Comparison of ENCODE assay signal across 12 cellular contexts in genomic region chr4:77927991-77928925, GRCh38.
DNase-seq lines count a peak whose midpoint lies in the region; ATAC-seq, FAIRE-seq and TF ChIP-seq lines count a peak whose summit lies in the region.
"Had no signal": no experiment of that assay in that cellular context is flagged by ENCODE, and none has a peak within 500 bp of the region (broad histone marks: within the 10 kb centered on the region; RNA-seq: fewer than 3 reads in every experiment).

No MANE protein-coding gene starts in this region.

- peaks cover 18% of the 10 kb centered on the region for H3K36me3 Mint-ChIP-seq in endodermal cell (ENCODE audit: low read depth)

- no peak overlapping the region for H3K9ac ChIP-seq in skeletal muscle satellite cell (ENCODE audit: low read depth, low read length)
- no peak overlapping the region for H3K9ac ChIP-seq in endodermal cell (ENCODE audit: extremely low read depth, low read length, poor library complexity, severe bottlenecking)

- no peak for TF ChIP-seq CTCF in fibroblast of mammary gland (conservative IDR thresholded peaks at IDR 0.05; ENCODE audit: control insufficient read depth, insufficient read depth, low read depth, low read length)
- TF ChIP-seq CTCF in endodermal cell (conservative IDR thresholded peaks at IDR 0.05) = no peak

- H3K4me3 ChIP-seq in fibroblast of mammary gland (ENCODE audit: control insufficient read depth, low read depth, low read length) = no peak overlapping the region
- H3K4me3 ChIP-seq in skeletal muscle satellite cell (ENCODE audit: low read length) = no peak overlapping the region
- H3K4me3 ChIP-seq in endodermal cell (ENCODE audit: low read length) = no peak overlapping the region

- peak overlapping the region; percentile 19 for H3K4me2 ChIP-seq in skeletal muscle satellite cell (ENCODE audit: low read length)

- no peak for FAIRE-seq in urothelium cell line (lab: Jason Lieb, UNC)

- 87 to 100% methylated on average over 1 of the region's 1 CpG for WGBS in endodermal cell (ENCODE audit: insufficient coverage in 1 of 2, insufficient read length in 1 of 2), 2 experiments

- DNase-seq in NCI-H2196 (lab: John Stamatoyannopoulos, UW; ENCODE audit: unreplicated experiment) (peak; percentile 31), NCI-H2196 treated with DMSO at 0.1 percent for 48 hours (lab: John Stamatoyannopoulos, UW; ENCODE audit: unreplicated experiment) (no peak), NCI-H748 treated with DMSO at 0.1 percent for 48 hours (lab: John Stamatoyannopoulos, UW) (peak; percentile 74), fibroblast of mammary gland (ENCODE audit: low read depth) (peak; percentile 61), Right ventricle myocardium inferior (ENCODE audit: missing footprints) (no peak), urothelium cell line (ENCODE audit: low spot score) (no peak), endodermal cell (no peak)
- DNase-seq: activated gamma-delta T cell treated with Interleukin-2 at 50 U/mL for 16 hours, islet precursor cell, nucleus accumbens had no signal

- peaks cover 2% of the 10 kb centered on the region for H3K9me3 Mint-ChIP-seq in endodermal cell
- H3K9me3 Mint-ChIP-seq: type B pancreatic cell had no signal

- no peak overlapping the region for H3K4me3 Mint-ChIP-seq in endodermal cell
- H3K4me3 Mint-ChIP-seq: type B pancreatic cell had no signal

- ATAC-seq in Right ventricle myocardium inferior = no peak

- intact Hi-C loops in Right ventricle myocardium inferior (cut with DNase I) = no loop called here

- no peak overlapping the region for H3K27ac ChIP-seq in endodermal cell (ENCODE audit: low read depth, low read length)

- H3K36me3 ChIP-seq in skeletal muscle satellite cell (ENCODE audit: insufficient read depth, low read length) (peaks cover 3% of the 10 kb centered on the region), endodermal cell (ENCODE audit: control insufficient read depth, insufficient read depth, low read length) (peaks cover 14% of the 10 kb centered on the region)

- H3K27me3 ChIP-seq in skeletal muscle satellite cell (ENCODE audit: control insufficient read depth, insufficient read depth, low read length) = no peaks in the 10 kb centered on the region
- H3K27me3 ChIP-seq in endodermal cell (ENCODE audit: control insufficient read depth, insufficient read depth, low read length, poor library complexity, severe bottlenecking) = no peaks in the 10 kb centered on the region

- H3K4me1 Mint-ChIP-seq in endodermal cell = peaks cover 1% of the 10 kb centered on the region

- H3K27ac Mint-ChIP-seq in endodermal cell = no peak overlapping the region
- H3K27ac Mint-ChIP-seq: type B pancreatic cell had no signal

- H3K4me1 ChIP-seq in skeletal muscle satellite cell (ENCODE audit: control insufficient read depth, insufficient read depth, low read length) (peaks cover 31% of the 10 kb centered on the region), endodermal cell (ENCODE audit: control insufficient read depth, insufficient read depth, low read length) (no peaks in the 10 kb centered on the region)

- H3K27me3 Mint-ChIP-seq in endodermal cell (ENCODE audit: insufficient read depth) = no peaks in the 10 kb centered on the region
- H3K27me3 Mint-ChIP-seq: type B pancreatic cell had no signal

- H3K9me3 ChIP-seq in skeletal muscle satellite cell (replicated peaks; ENCODE audit: low read length) (no peaks in the 10 kb centered on the region), endodermal cell (ENCODE audit: control insufficient read depth, low read length) (no peaks in the 10 kb centered on the region)

Comparison
In these comparisons a context has a peak if more than half of its experiments do, and no peak if none do; other contexts are left out.
1. DNase-seq: peak in NCI-H2196 (single experiment), NCI-H748 treated with DMSO at 0.1 percent for 48 hours (single experiment) and fibroblast of mammary gland (single experiment); none in NCI-H2196 treated with DMSO at 0.1 percent for 48 hours (single experiment), Right ventricle myocardium inferior (single experiment), urothelium cell line (single experiment) and endodermal cell (single experiment).